In the genomic region with DNA sequence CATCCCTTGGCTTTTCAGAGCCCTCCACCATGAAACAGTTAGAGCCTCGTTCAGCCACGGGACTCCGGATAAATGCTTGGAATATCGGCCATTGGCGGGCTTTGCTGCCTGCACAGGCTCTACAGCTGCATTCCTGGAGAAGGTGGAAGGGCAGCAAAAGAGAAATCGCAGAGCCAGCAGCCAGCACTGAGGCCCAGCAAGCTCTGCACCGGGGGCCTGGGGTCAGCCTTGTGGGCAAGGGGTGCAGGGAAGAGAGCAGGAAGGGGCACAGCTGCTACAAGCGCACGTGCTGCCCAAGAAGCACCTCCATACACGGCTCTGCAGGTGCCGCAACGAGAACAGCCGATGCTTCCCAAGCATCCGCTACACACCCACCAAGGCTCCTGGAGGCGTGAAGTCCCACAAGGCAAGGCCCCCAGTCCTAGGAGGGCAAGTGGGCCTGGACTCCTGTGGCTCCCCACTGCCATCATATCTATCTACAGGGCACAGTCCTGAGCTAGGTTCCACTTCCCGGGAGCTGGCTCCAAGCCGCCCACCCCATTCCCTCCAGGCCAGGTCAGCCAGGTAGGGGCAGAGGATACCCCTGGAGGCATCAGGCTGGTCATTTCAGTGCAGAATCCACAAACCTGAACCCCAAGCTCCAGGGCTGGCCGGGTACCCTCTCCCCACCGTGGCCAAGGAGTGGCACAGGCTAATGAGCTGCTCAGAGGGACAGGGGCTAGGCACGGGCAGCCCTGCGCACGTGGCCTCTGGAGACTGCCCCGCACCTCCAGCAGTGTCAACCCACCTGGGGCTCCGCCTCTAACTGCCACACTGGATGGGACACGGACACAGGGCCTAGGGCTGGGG, we compare ENCODE assay signal across 21 cellular contexts. TPM values are rescaled to one million over a fixed set of nuclear protein-coding genes. Genes with fewer than 3 reads are reported as not detected.
A peak's percentile ranks its signal among the peaks of the same experiment; 100 is the strongest.
DNase-seq lines count a peak whose midpoint lies in the region; ATAC-seq and TF ChIP-seq lines count a peak whose summit lies in the region.
"Had no signal": no experiment of that assay in that cellular context is flagged by ENCODE, and none has a peak within 500 bp of the region (broad histone marks: within the 10 kb centered on the region; RNA-seq: fewer than 3 reads in every experiment).

No MANE protein-coding gene starts in this region.

- no peak overlapping the region for H3K4me3 Mint-ChIP-seq in activated T-helper 17 cell treated with anti-CD3 and anti-CD28 coated beads, Interleukin-2, amount 50 U/mL, for 72 hours
- no peak overlapping the region for H3K4me3 Mint-ChIP-seq in mesothelial cell of epicardium
- no peak overlapping the region for H3K4me3 Mint-ChIP-seq in stimulated activated effector memory CD8-positive, alpha-beta T cell treated with anti-CD3 and anti-CD28 coated beads, Interleukin-12 subunit alpha, Interleukin-12 subunit beta, amount 100 ng/mL, for 72 hours
- H3K4me3 Mint-ChIP-seq: B cell had no signal

- H3K27me3 ChIP-seq in right atrium auricular region = no peaks in the 10 kb centered on the region
- H3K27me3 ChIP-seq: colonic mucosa, neutrophil, stomach, upper lobe of right lung had no signal

- H3K27ac Mint-ChIP-seq in activated T-helper 17 cell treated with anti-CD3 and anti-CD28 coated beads, Interleukin-2, amount 50 U/mL, for 72 hours = peak overlapping the region; percentile 25
- H3K27ac Mint-ChIP-seq in mesothelial cell of epicardium = peak overlapping the region; percentile 80
- peak overlapping the region; percentile 37 for H3K27ac Mint-ChIP-seq in stimulated activated effector memory CD8-positive, alpha-beta T cell treated with anti-CD3 and anti-CD28 coated beads, Interleukin-12 subunit alpha, Interleukin-12 subunit beta, amount 100 ng/mL, for 72 hours
- H3K27ac Mint-ChIP-seq: B cell had no signal

- TF ChIP-seq CTCF in right atrium auricular region (IDR thresholded peaks at IDR 0.05) (no peak), mesothelial cell of epicardium (IDR thresholded peaks at IDR 0.05; ENCODE audit: unreplicated experiment) (no peak), coronary artery (IDR thresholded peaks at IDR 0.05) (no peak)

- intact Hi-C loops in Right ventricle myocardium superior (cut with DNase I) = no loop called here

- no peak overlapping the region for H3K27ac ChIP-seq in right atrium auricular region
- H3K27ac ChIP-seq in coronary artery = no peak overlapping the region
- H3K27ac ChIP-seq: colonic mucosa, neutrophil, upper lobe of right lung had no signal

- ATAC-seq in Right ventricle myocardium superior (ENCODE audit: poor library complexity) = no peak
- no peak for ATAC-seq in activated T-helper 17 cell treated with anti-CD3 and anti-CD28 coated beads, Interleukin-2, amount 50 U/mL, for 72 hours (replicated peaks)
- no peak for ATAC-seq in stimulated activated effector memory CD8-positive, alpha-beta T cell treated with anti-CD3 and anti-CD28 coated beads, Interleukin-12 subunit alpha, Interleukin-12 subunit beta, amount 100 ng/mL, for 72 hours
- no peak for ATAC-seq in GM18861 (IDR thresholded peaks at IDR 0.05; ENCODE audit: unreplicated experiment)
- ATAC-seq: left lobe of liver, upper lobe of right lung had no signal

- no peaks in the 10 kb centered on the region for H3K9me3 ChIP-seq in right atrium auricular region
- H3K9me3 ChIP-seq: colonic mucosa, neutrophil, stomach, upper lobe of right lung had no signal

- H3K4me1 Mint-ChIP-seq in activated T-helper 17 cell treated with anti-CD3 and anti-CD28 coated beads, Interleukin-2, amount 50 U/mL, for 72 hours = peaks cover 7% of the 10 kb centered on the region
- peaks cover 47% of the 10 kb centered on the region for H3K4me1 Mint-ChIP-seq in mesothelial cell of epicardium
- peaks cover 9% of the 10 kb centered on the region for H3K4me1 Mint-ChIP-seq in stimulated activated effector memory CD8-positive, alpha-beta T cell treated with anti-CD3 and anti-CD28 coated beads, Interleukin-12 subunit alpha, Interleukin-12 subunit beta, amount 100 ng/mL, for 72 hours
- H3K4me1 Mint-ChIP-seq: B cell had no signal

- H3K9me3 Mint-ChIP-seq in activated T-helper 17 cell treated with anti-CD3 and anti-CD28 coated beads, Interleukin-2, amount 50 U/mL, for 72 hours = no peaks in the 10 kb centered on the region
- no peaks in the 10 kb centered on the region for H3K9me3 Mint-ChIP-seq in mesothelial cell of epicardium
- no peaks in the 10 kb centered on the region for H3K9me3 Mint-ChIP-seq in stimulated activated effector memory CD8-positive, alpha-beta T cell treated with anti-CD3 and anti-CD28 coated beads, Interleukin-12 subunit alpha, Interleukin-12 subunit beta, amount 100 ng/mL, for 72 hours

- DNase-seq in Right ventricle myocardium superior (peak; percentile 33), right atrium auricular region (ENCODE audit: low spot score) (no peak), mesothelial cell of epicardium (ENCODE audit: low spot score in 2 of 2, unreplicated experiment in 2 of 2) (no peak), SKM-1 treated with dmso at 0.1 percent for 144 hours (lab: John Stamatoyannopoulos, UW; ENCODE audit: unreplicated experiment) (no peak), coronary artery (ENCODE audit: low spot score) (no peak)
- no peak for DNase-seq in stimulated activated effector memory CD8-positive, alpha-beta T cell treated with anti-CD3 and anti-CD28 coated beads, Interleukin-12 subunit alpha, Interleukin-12 subunit beta, amount 100 ng/mL, for 72 hours (ENCODE audit: low spot score in 2 of 2)
- DNase-seq: activated CD4-positive, alpha-beta T cell treated with anti-CD3 and anti-CD28 coated beads, Interleukin-2, amount 50 U/mL, for 4 hours; activated CD8-positive, alpha-beta memory T cell treated with anti-CD3 and anti-CD28 coated beads, Interleukin-2, amount 50 U/mL, for 4 hours; activated gamma-delta T cell treated with Interleukin-2 at 50 U/mL for 16 hours; colonic mucosa; DMS79; NCI-H1105; NCI-H2029 treated with DMSO at 0.1 percent for 48 hours; stomach; T-helper 9 cell; upper lobe of right lung had no signal

- H3K36me3 ChIP-seq in right atrium auricular region = no peaks in the 10 kb centered on the region
- H3K36me3 ChIP-seq: colonic mucosa, neutrophil, upper lobe of right lung had no signal

- no peaks in the 10 kb centered on the region for H3K36me3 Mint-ChIP-seq in activated T-helper 17 cell treated with anti-CD3 and anti-CD28 coated beads, Interleukin-2, amount 50 U/mL, for 72 hours (ENCODE audit: low read depth)
- no peaks in the 10 kb centered on the region for H3K36me3 Mint-ChIP-seq in mesothelial cell of epicardium
- no peaks in the 10 kb centered on the region for H3K36me3 Mint-ChIP-seq in stimulated activated effector memory CD8-positive, alpha-beta T cell treated with anti-CD3 and anti-CD28 coated beads, Interleukin-12 subunit alpha, Interleukin-12 subunit beta, amount 100 ng/mL, for 72 hours

- H3K4me1 ChIP-seq in right atrium auricular region = peaks cover 0 to 55% of the 10 kb centered on the region in 2 donors

- H3K27me3 Mint-ChIP-seq in activated T-helper 17 cell treated with anti-CD3 and anti-CD28 coated beads, Interleukin-2, amount 50 U/mL, for 72 hours = no peaks in the 10 kb centered on the region
- no peaks in the 10 kb centered on the region for H3K27me3 Mint-ChIP-seq in mesothelial cell of epicardium (ENCODE audit: low read depth)
- H3K27me3 Mint-ChIP-seq: B cell had no signal

- H3K4me3 ChIP-seq in right atrium auricular region (no peak overlapping the region), coronary artery (no peak overlapping the region)
- H3K4me3 ChIP-seq: colonic mucosa, stomach, upper lobe of right lung had no signal

RNA-seq across cellular contexts. Expression of a gene that starts 40.2 kb away (rescaled TPM):
- total RNA-seq in Right ventricle myocardium superior (31.9 TPM), right atrium auricular region (10 to 100 TPM; 13.9 to 17.1 TPM), mesothelial cell of epicardium (65.1 to 71.9 TPM (median 67.9 TPM) in 3 replicates)
- total RNA-seq in activated T-helper 17 cell treated with anti-CD3 and anti-CD28 coated beads, Interleukin-2, amount 50 U/mL, for 72 hours = 10 to 100 TPM; 65.7 to 89.0 TPM

RNA-seq across cellular contexts. Expression of a gene that starts 40.7 kb away (rescaled TPM):
- 92.5 TPM for total RNA-seq in Right ventricle myocardium superior
- total RNA-seq in right atrium auricular region = 100 to 1,000 TPM in 1 of 2 donors, 10 to 100 TPM in 1; 84.2 to 114 TPM
- 10 to 100 TPM; 32.8 to 53.2 TPM for total RNA-seq in activated T-helper 17 cell treated with anti-CD3 and anti-CD28 coated beads, Interleukin-2, amount 50 U/mL, for 72 hours
- 47.4 to 49.3 TPM (median 47.7 TPM) in 3 replicates for total RNA-seq in mesothelial cell of epicardium

Comparison
In these comparisons a context has a peak if more than half of its experiments do, and no peak if none do; other contexts are left out.
1. H3K27ac Mint-ChIP-seq: peak in every context shown above with its lines; median percentile 80 in mesothelial cell of epicardium; 37 in stimulated activated effector memory CD8-positive, alpha-beta T cell treated with anti-CD3 and anti-CD28 coated beads, Interleukin-12 subunit alpha, Interleukin-12 subunit beta, amount 100 ng/mL, for 72 hours; 25 in activated T-helper 17 cell treated with anti-CD3 and anti-CD28 coated beads, Interleukin-2, amount 50 U/mL, for 72 hours.